In genomic region chr17:39737761-39738567, GRCh38 we compare ENCODE assay signal across 8 cellular contexts. TPM values are rescaled to one million over a fixed set of nuclear protein-coding genes. Genes with fewer than 3 reads are reported as not detected.
DNase-seq lines count a peak whose midpoint lies in the region; ATAC-seq and TF ChIP-seq lines count a peak whose summit lies in the region.

TSS of gene GRB7 (plus strand) at chr17:39737938. CDS start at chr17:39742302, 4,364 bp downstream.

- no peaks in the 10 kb centered on the region for H3K36me3 ChIP-seq in DOHH2 (ENCODE audit: control insufficient read depth, low read length)
- peaks cover 2% of the 10 kb centered on the region for H3K36me3 ChIP-seq in mesendoderm (ENCODE audit: control insufficient read depth, insufficient read depth, low read length)

- TF ChIP-seq CTCF in DOHH2 (IDR thresholded peaks at IDR 0.05; ENCODE audit: low read depth, low read length, poor library complexity, severe bottlenecking) (no peak), coronary artery (IDR thresholded peaks at IDR 0.05) (no peak)

- H3K18ac ChIP-seq in mesendoderm (ENCODE audit: low read length) = peak within 1 kb of the TSS; percentile 63

- no peak within 1 kb of the TSS for H2AK5ac ChIP-seq in mesendoderm (ENCODE audit: low read length)

- H3K4me3 ChIP-seq in DOHH2 (ENCODE audit: low read length) (peak within 1 kb of the TSS; percentile 28), coronary artery (peak within 1 kb of the TSS; percentile 56), mesendoderm (ENCODE audit: low read length) (peak within 1 kb of the TSS; percentile 68)

- no peak for ATAC-seq in HG02938 (IDR thresholded peaks at IDR 0.05; ENCODE audit: unreplicated experiment)

- H2BK15ac ChIP-seq in mesendoderm (replicated peaks; ENCODE audit: low read depth) = no peak within 1 kb of the TSS

- no peaks in the 10 kb centered on the region for H3F3A ChIP-seq in DOHH2 (ENCODE audit: control insufficient read depth, insufficient read depth)

- no peak within 1 kb of the TSS for H4K5ac ChIP-seq in mesendoderm (ENCODE audit: low read length)

- no peak within 1 kb of the TSS for H2BK120ac ChIP-seq in mesendoderm (ENCODE audit: low read depth, low read length)

- peak within 1 kb of the TSS; percentile 84 for H3K9ac ChIP-seq in mesendoderm (ENCODE audit: low read length)

- DNase-seq in NCI-H2196 (lab: John Stamatoyannopoulos, UW; ENCODE audit: unreplicated experiment) = peak; percentile 77
- no peak for DNase-seq in coronary artery (ENCODE audit: low spot score)
- DNase-seq in mesendoderm = peak; percentile 71
- no peak for DNase-seq in SK-N-DZ (ENCODE audit: low spot score)
- no peak for DNase-seq in pons (ENCODE audit: low spot score)
- DNase-seq in SW 1271 (lab: John Stamatoyannopoulos, UW) = no peak

- no peaks in the 10 kb centered on the region for H4K20me1 ChIP-seq in DOHH2 (ENCODE audit: control insufficient read depth, insufficient read depth, low read depth, low read length)

- H3K9me2 ChIP-seq in DOHH2 (replicated peaks; ENCODE audit: control insufficient read depth, low read length) = no peaks in the 10 kb centered on the region

- no peaks in the 10 kb centered on the region for H3K79me1 ChIP-seq in mesendoderm (ENCODE audit: low read length)

- H3K56ac ChIP-seq in mesendoderm (ENCODE audit: low read length) = peak within 1 kb of the TSS; percentile 89

- H3K27me3 ChIP-seq in DOHH2 (ENCODE audit: control insufficient read depth, low read length) = peaks cover 7% of the 10 kb centered on the region
- no peaks in the 10 kb centered on the region for H3K27me3 ChIP-seq in mesendoderm (ENCODE audit: insufficient read depth, low read length, poor library complexity)

- no peaks in the 10 kb centered on the region for H3K9me3 ChIP-seq in DOHH2 (ENCODE audit: control insufficient read depth, insufficient read depth, low read length)

- H3K4ac ChIP-seq in mesendoderm (ENCODE audit: low read depth, low read length) = peak within 1 kb of the TSS; percentile 58

- H3K79me2 ChIP-seq in DOHH2 (ENCODE audit: control insufficient read depth, low read length) (no peaks in the 10 kb centered on the region), mesendoderm (ENCODE audit: control insufficient read depth, insufficient read depth, low read length) (peaks cover 4% of the 10 kb centered on the region)

- no peak within 1 kb of the TSS for H3K23ac ChIP-seq in mesendoderm (ENCODE audit: low read length)

- H3K4me2 ChIP-seq in DOHH2 (ENCODE audit: low read length) (peak within 1 kb of the TSS; percentile 21), mesendoderm (ENCODE audit: low read length) (peak within 1 kb of the TSS; percentile 96)

- no peak within 1 kb of the TSS for H4K8ac ChIP-seq in mesendoderm (ENCODE audit: low read depth, low read length)

- no CpG with 5 or more reads among the region's 34 CpGs for WGBS in mesendoderm (ENCODE audit: extremely low coverage, insufficient coverage, low lambda C conversion rate)

- no peak within 1 kb of the TSS for H2BK5ac ChIP-seq in mesendoderm (ENCODE audit: low read length)

- H3K27ac ChIP-seq in DOHH2 (ENCODE audit: low read depth, low read length) = no peak within 1 kb of the TSS
- H3K27ac ChIP-seq in coronary artery = no peak within 1 kb of the TSS
- peak within 1 kb of the TSS; percentile 47 for H3K27ac ChIP-seq in mesendoderm (ENCODE audit: low read depth, low read length)

- H3K4me1 ChIP-seq in DOHH2 (ENCODE audit: control insufficient read depth, low read length) (peaks cover 40% of the 10 kb centered on the region), mesendoderm (ENCODE audit: control insufficient read depth, low read depth, low read length) (no peaks in the 10 kb centered on the region)

RNA-seq across cellular contexts. Expression of gene GRB7, which starts in this region (rescaled TPM):
- polyA plus RNA-seq in mesendoderm (2013, experiment 1 of 2) = 18.5 TPM
- 18.7 TPM for polyA plus RNA-seq in mesendoderm (2013, experiment 2 of 2)
- not detected in 2 replicates for polyA plus RNA-seq in SK-N-DZ (2014; cell fraction: cytosol; rRNA removed)
- not detected in 2 replicates for polyA plus RNA-seq in SK-N-DZ (2014; cell fraction: nucleus; rRNA removed)

Comparison
In these comparisons a context has a peak if more than half of its experiments do, and no peak if none do; other contexts are left out.
1. DNase-seq: peak in NCI-H2196 (single experiment) and mesendoderm (single experiment); none in coronary artery (single experiment), SK-N-DZ (single experiment), pons (single experiment) and SW 1271 (0 of 2).
2. Peak in every context shown above with its lines, with median percentiles within 50 percentile points of each other: H3K4me3 ChIP-seq.